ENCODE assay signal across 21 cellular contexts in genomic region chr13:110343241-110343865, GRCh38. TPM values are rescaled to one million over a fixed set of nuclear protein-coding genes. Genes with fewer than 3 reads are reported as not detected.
DNase-seq lines count a peak whose midpoint lies in the region; ATAC-seq and TF ChIP-seq lines count a peak whose summit lies in the region.
"Had no signal": no experiment of that assay in that cellular context is flagged by ENCODE, and none has a peak within 500 bp of the region (broad histone marks: within the 10 kb centered on the region; RNA-seq: fewer than 3 reads in every experiment).

No MANE protein-coding gene starts in this region.

- H3K9me3 Mint-ChIP-seq in activated CD4-positive, alpha-beta memory T cell treated with anti-CD3 and anti-CD28 coated beads for 36 hours: no peaks in the 10 kb centered on the region
- no peaks in the 10 kb centered on the region for H3K9me3 Mint-ChIP-seq in activated naive CD4-positive, alpha-beta T cell treated with anti-CD3 and anti-CD28 coated beads for 36 hours
- H3K9me3 Mint-ChIP-seq: activated CD4-positive, alpha-beta T cell treated with anti-CD3 and anti-CD28 coated beads, Interleukin-2, amount 10 ng/mL, durations not matched to agents 7 days and 5 days had no signal

- no peak for TF ChIP-seq RAD21 in HCT116 (IDR thresholded peaks at IDR 0.05; ENCODE audit: low read depth)

- H3K79me2 ChIP-seq in HCT116 (ENCODE audit: insufficient read depth, low read length) (no peaks in the 10 kb centered on the region), smooth muscle cell (ENCODE audit: low read depth) (peaks cover 91% of the 10 kb centered on the region)

- no TSS peak for BruUV-seq in HCT116 (replicated peaks; lab: Mats Ljungman, UMichigan)

- POLR2A ChIA-PET in HCT116 (lab: Charles Lee): no interaction called here
- POLR2A ChIA-PET in activated CD4-positive, alpha-beta memory T cell treated with anti-CD3 and anti-CD28 coated beads for 36 hours (lab: Charles Lee): no interaction called here

- H3K36me3 Mint-ChIP-seq in activated CD4-positive, alpha-beta memory T cell treated with anti-CD3 and anti-CD28 coated beads for 36 hours: no peaks in the 10 kb centered on the region
- H3K36me3 Mint-ChIP-seq in activated naive CD4-positive, alpha-beta T cell treated with anti-CD3 and anti-CD28 coated beads for 36 hours (ENCODE audit: low read depth): no peaks in the 10 kb centered on the region
- H3K36me3 Mint-ChIP-seq: CD14-positive monocyte had no signal

- H3K4me3 Mint-ChIP-seq in activated CD4-positive, alpha-beta memory T cell treated with anti-CD3 and anti-CD28 coated beads for 36 hours: no peak overlapping the region
- no peak overlapping the region for H3K4me3 Mint-ChIP-seq in activated naive CD4-positive, alpha-beta T cell treated with anti-CD3 and anti-CD28 coated beads for 36 hours
- H3K4me3 Mint-ChIP-seq: activated CD4-positive, alpha-beta T cell treated with anti-CD3 and anti-CD28 coated beads, Interleukin-2, amount 10 ng/mL, durations not matched to agents 7 days and 5 days; brain; CD14-positive monocyte had no signal

- peak; percentile 15 for DNase-seq in HCT116 (ENCODE audit: low read depth, low spot score)
- peak; percentile 58 for DNase-seq in astrocyte of the spinal cord (ENCODE audit: low read depth, low spot score)
- DNase-seq in smooth muscle cell (lab: John Stamatoyannopoulos, UW; ENCODE audit: unreplicated experiment): no peak
- DNase-seq in activated CD4-positive, alpha-beta memory T cell treated with anti-CD3 and anti-CD28 coated beads for 36 hours: no peak
- no peak for DNase-seq in activated naive CD4-positive, alpha-beta T cell treated with anti-CD3 and anti-CD28 coated beads for 36 hours
- no peak for DNase-seq in C1 segment of cervical spinal cord (lab: John Stamatoyannopoulos, UW)
- DNase-seq: activated CD4-positive, alpha-beta T cell treated with anti-CD3 and anti-CD28 coated beads, Interleukin-2, amount 10 ng/mL, durations not matched to agents 7 days and 5 days; activated naive CD4-positive, alpha-beta T cell; dorsolateral prefrontal cortex; hippocampal formation; kidney glomerular epithelial cell; NCI-H1417; nucleus accumbens; stimulated activated CD4-positive, alpha-beta T cell treated with anti-CD3 and anti-CD28 coated beads, Interleukin-4, amount 100 ng/mL, for 4 hours; stimulated activated CD8-positive, alpha-beta memory T cell treated with anti-CD3 and anti-CD28 coated beads, Interleukin-4, amount 100 ng/mL, for 48 hours; testis had no signal

- no peak for TF ChIP-seq POLR2A in HCT116 (IDR thresholded peaks at IDR 0.05; ENCODE audit: borderline replicate concordance, extremely low read depth, insufficient read depth, insufficient read length)
- peak in 1 of 2 donors; percentile 37 for TF ChIP-seq POLR2A in gastroesophageal sphincter (IDR thresholded peaks at IDR 0.05)

- H3K9me3 ChIP-seq in HCT116 (ENCODE audit: control insufficient read depth in 1 of 2, insufficient read depth in 1 of 2, low read depth in 1 of 2, low read length in 2 of 2) (no peaks in the 10 kb centered on the region), gastroesophageal sphincter (no peaks in the 10 kb centered on the region), smooth muscle cell (replicated peaks; ENCODE audit: low read depth) (no peaks in the 10 kb centered on the region)
- H3K9me3 ChIP-seq: HAP-1, testis had no signal

- H3K27ac Mint-ChIP-seq in activated CD4-positive, alpha-beta memory T cell treated with anti-CD3 and anti-CD28 coated beads for 36 hours: no peak overlapping the region
- H3K27ac Mint-ChIP-seq in activated naive CD4-positive, alpha-beta T cell treated with anti-CD3 and anti-CD28 coated beads for 36 hours: no peak overlapping the region
- H3K27ac Mint-ChIP-seq: activated CD4-positive, alpha-beta T cell treated with anti-CD3 and anti-CD28 coated beads, Interleukin-2, amount 10 ng/mL, durations not matched to agents 7 days and 5 days; brain had no signal

- in situ Hi-C loops in astrocyte of the spinal cord (cut with HindIII; ENCODE audit: low sequenced_read_pairs): no loop called here

- peaks cover 18% of the 10 kb centered on the region for H3K27me3 Mint-ChIP-seq in activated CD4-positive, alpha-beta memory T cell treated with anti-CD3 and anti-CD28 coated beads for 36 hours
- peaks cover 14% of the 10 kb centered on the region for H3K27me3 Mint-ChIP-seq in activated naive CD4-positive, alpha-beta T cell treated with anti-CD3 and anti-CD28 coated beads for 36 hours (ENCODE audit: low read depth)
- H3K27me3 Mint-ChIP-seq: brain had no signal

- H3K27ac ChIP-seq in HCT116 (ENCODE audit: low read depth, low read length) (no peak overlapping the region), gastroesophageal sphincter (peak overlapping the region; percentile 94 to 99 (median 98)), smooth muscle cell (ENCODE audit: low read depth) (peak overlapping the region; percentile 96)
- H3K27ac ChIP-seq: testis had no signal

- no peaks in the 10 kb centered on the region for H4K20me1 ChIP-seq in HCT116 (ENCODE audit: insufficient read depth)
- peaks cover 95% of the 10 kb centered on the region for H4K20me1 ChIP-seq in smooth muscle cell (ENCODE audit: low read depth)

- peaks cover 24% of the 10 kb centered on the region for H3K4me1 Mint-ChIP-seq in activated CD4-positive, alpha-beta memory T cell treated with anti-CD3 and anti-CD28 coated beads for 36 hours (ENCODE audit: low read depth)
- peaks cover 32% of the 10 kb centered on the region for H3K4me1 Mint-ChIP-seq in activated naive CD4-positive, alpha-beta T cell treated with anti-CD3 and anti-CD28 coated beads for 36 hours (ENCODE audit: low read depth)

- H3K9me2 ChIP-seq in HCT116 (ENCODE audit: insufficient read depth): no peaks in the 10 kb centered on the region

- H3K27me3 ChIP-seq in HCT116 (ENCODE audit: insufficient read depth, low read length) (peaks cover 6% of the 10 kb centered on the region; the same call in 1 of the 2 replicates), gastroesophageal sphincter (no peaks in the 10 kb centered on the region), smooth muscle cell (ENCODE audit: low read depth) (no peaks in the 10 kb centered on the region)
- H3K27me3 ChIP-seq: testis had no signal

- H3K36me3 ChIP-seq in HCT116 (ENCODE audit: control insufficient read depth in 1 of 2, insufficient read depth in 2 of 2, low read length in 2 of 2): no peaks in the 10 kb centered on the region
- H3K36me3 ChIP-seq in gastroesophageal sphincter: no peaks in the 10 kb centered on the region
- no peaks in the 10 kb centered on the region for H3K36me3 ChIP-seq in smooth muscle cell (ENCODE audit: low read depth)
- H3K36me3 ChIP-seq: HAP-1 had no signal

- ATAC-seq in HCT116 (peak; percentile 32), gastroesophageal sphincter (peak; percentile 34), GM18511 (IDR thresholded peaks at IDR 0.05; ENCODE audit: unreplicated experiment) (no peak)

- intact Hi-C loops in HCT116 (cut with micrococcal nuclease): no loop called here
- intact Hi-C loops in activated CD4-positive, alpha-beta memory T cell treated with anti-CD3 and anti-CD28 coated beads for 36 hours (cut with micrococcal nuclease): loop anchor here (5.0 kb wide), 1 partner anchor 44 kb away; no protein-coding TSS in a partner anchor
- intact Hi-C loops in activated naive CD4-positive, alpha-beta T cell treated with anti-CD3 and anti-CD28 coated beads for 36 hours (cut with micrococcal nuclease): loop anchor here (5.0 kb wide), 1 partner anchor 556 kb away; the partner anchor contains the start of gene IRS2

- peak overlapping the region; percentile 52 for H3K4me2 ChIP-seq in HCT116 (ENCODE audit: low read length)
- peak overlapping the region; percentile 43 for H3K4me2 ChIP-seq in smooth muscle cell

- WGBS in gastroesophageal sphincter (ENCODE audit: low coverage in 1 of 2), 2 donors: 50 to 53% methylated on average over 3 to 13 of the region's 16 CpGs
- WGBS in smooth muscle cell (ENCODE audit: low lambda C conversion rate): 58% methylated on average over 16 of the region's 16 CpGs

- TF ChIP-seq CTCF in HCT116 (IDR thresholded peaks at IDR 0.05 in 2 of 3, conservative IDR thresholded peaks at IDR 0.05 in 1 of 3; ENCODE audit: borderline replicate concordance in 1 of 3, insufficient read depth in 1 of 3, low read depth in 2 of 3, low read length in 2 of 3) (no peak), astrocyte of the spinal cord (IDR thresholded peaks at IDR 0.05; ENCODE audit: low read depth, low read length) (no peak), gastroesophageal sphincter (IDR thresholded peaks at IDR 0.05) (no peak), smooth muscle cell (IDR thresholded peaks at IDR 0.05; ENCODE audit: borderline replicate concordance, insufficient read depth, poor library complexity, severe bottlenecking) (no peak)

- H3K4me1 ChIP-seq in HCT116 (ENCODE audit: control insufficient read depth in 1 of 2, insufficient read depth in 2 of 2, low read length in 2 of 2) (peaks cover 22 to 37% of the 10 kb centered on the region in 2 experiments), gastroesophageal sphincter (peaks cover 24 to 99% (median 50%) of the 10 kb centered on the region in 3 donors), smooth muscle cell (ENCODE audit: low read depth) (peaks cover 38% of the 10 kb centered on the region)
- H3K4me1 ChIP-seq: HAP-1 had no signal

- RAD21 ChIA-PET in HCT116 (lab: Charles Lee; ENCODE audit: low non-redundant PET in 1 of 2, low total read pairs in 2 of 2, uncharacterized antibody in 2 of 2, unreplicated experiment in 2 of 2): no interaction called here

- no peak for TF ChIP-seq EP300 in gastroesophageal sphincter (IDR thresholded peaks at IDR 0.05)

- H2AFZ ChIP-seq in HCT116 (ENCODE audit: low read depth, low read length, poor library complexity, severe bottlenecking) (no peak overlapping the region), smooth muscle cell (ENCODE audit: low read depth) (no peak overlapping the region)

- peaks cover 83% of the 10 kb centered on the region for H3F3A ChIP-seq in smooth muscle cell (ENCODE audit: low read depth)

- CTCF ChIA-PET in HCT116 (lab: Charles Lee): interaction anchor here (1.3 kb wide), 1 partner anchor 9 kb away, joined by 3 read pairs; no protein-coding TSS in a partner anchor
- CTCF ChIA-PET in activated CD4-positive, alpha-beta memory T cell treated with anti-CD3 and anti-CD28 coated beads for 36 hours (lab: Charles Lee): no interaction called here
- CTCF ChIA-PET in activated naive CD4-positive, alpha-beta T cell treated with anti-CD3 and anti-CD28 coated beads for 36 hours (lab: Charles Lee): no interaction called here

- H3K9ac ChIP-seq in HCT116 (ENCODE audit: low read length) (no peak overlapping the region), smooth muscle cell (ENCODE audit: low read depth) (no peak overlapping the region)

- H3K4me3 ChIP-seq in HCT116 (replicated peaks in 1 of 2; ENCODE audit: low read depth in 1 of 2, low read length in 2 of 2) (no peak overlapping the region), astrocyte of the spinal cord (ENCODE audit: low read depth, low read length) (no peak overlapping the region), gastroesophageal sphincter (no peak overlapping the region), smooth muscle cell (no peak overlapping the region)
- H3K4me3 ChIP-seq: dorsolateral prefrontal cortex, HAP-1, testis had no signal

RNA-seq across cellular contexts. Expression of gene COL4A2, which starts 36.3 kb away (rescaled TPM):
- total RNA-seq in HCT116 (2021; ENCODE audit: unreplicated experiment) (1.6 TPM), gastroesophageal sphincter (100 to 1,000 TPM; 478 to 945 (median 543) TPM), smooth muscle cell (1,456 and 1,535 TPM in 2 replicates)
- 0.12 TPM in 1 of 2 replicates, not detected in the other for polyA plus RNA-seq in HCT116 (2012)
- 2,012 and 2,786 TPM in 2 replicates for polyA plus RNA-seq in smooth muscle cell
- not detected for total RNA-seq in activated CD4-positive, alpha-beta memory T cell treated with anti-CD3 and anti-CD28 coated beads for 36 hours
- total RNA-seq in activated naive CD4-positive, alpha-beta T cell treated with anti-CD3 and anti-CD28 coated beads for 36 hours: not detected
- total RNA-seq: activated CD4-positive, alpha-beta T cell treated with anti-CD3 and anti-CD28 coated beads, Interleukin-2, amount 10 ng/mL, durations not matched to agents 7 days and 5 days had no signal
- polyA plus RNA-seq: CD14-positive monocyte had no signal

RNA-seq across cellular contexts. Expression of gene COL4A1, which starts 36.4 kb away (rescaled TPM):
- total RNA-seq in HCT116 (2021; ENCODE audit: unreplicated experiment) (0.57 TPM), gastroesophageal sphincter (100 to 1,000 TPM; 278 to 618 (median 440) TPM), smooth muscle cell (4,372 and 5,353 TPM in 2 replicates)
- 0.04 TPM in 1 of 2 replicates, not detected in the other for polyA plus RNA-seq in HCT116 (2012)
- 1,844 and 2,409 TPM in 2 replicates for polyA plus RNA-seq in smooth muscle cell
- total RNA-seq in activated CD4-positive, alpha-beta memory T cell treated with anti-CD3 and anti-CD28 coated beads for 36 hours: not detected
- under 1 TPM in 1 of 2 experiments, not detected in 1; 0.07 TPM for total RNA-seq in activated naive CD4-positive, alpha-beta T cell treated with anti-CD3 and anti-CD28 coated beads for 36 hours

Comparison
In these comparisons a context has a peak if more than half of its experiments do, and no peak if none do; other contexts are left out.
1. DNase-seq: peak in HCT116 (single experiment) and astrocyte of the spinal cord (single experiment); none in smooth muscle cell (single experiment), activated CD4-positive, alpha-beta memory T cell treated with anti-CD3 and anti-CD28 coated beads for 36 hours (single experiment), activated naive CD4-positive, alpha-beta T cell treated with anti-CD3 and anti-CD28 coated beads for 36 hours (single experiment) and C1 segment of cervical spinal cord (0 of 14).
2. RNA of gene COL4A2, which starts 36.3 kb away (total RNA-seq): 1,456 to 1,535 TPM in smooth muscle cell and 478 to 945 TPM in gastroesophageal sphincter; 1.6 TPM in HCT116 (single experiment), not detected in activated naive CD4-positive, alpha-beta T cell treated with anti-CD3 and anti-CD28 coated beads for 36 hours and not detected in activated CD4-positive, alpha-beta memory T cell treated with anti-CD3 and anti-CD28 coated beads for 36 hours; every median in the first group is over 100 times any median in the second.
3. RNA of gene COL4A1, which starts 36.4 kb away (total RNA-seq): 4,372 to 5,353 TPM in smooth muscle cell and 278 to 618 TPM in gastroesophageal sphincter; 0.57 TPM in HCT116 (single experiment), 0.07 TPM in activated naive CD4-positive, alpha-beta T cell treated with anti-CD3 and anti-CD28 coated beads for 36 hours and not detected in activated CD4-positive, alpha-beta memory T cell treated with anti-CD3 and anti-CD28 coated beads for 36 hours; every median in the first group is over 100 times any median in the second.